In genomic region chr3:114690896-114691295, GRCh38 we compare ENCODE assay signal across 19 cellular contexts.
"Had no signal": no experiment of that assay in that cellular context is flagged by ENCODE, and none has a peak within 500 bp of the region (broad histone marks: within the 10 kb centered on the region; RNA-seq: fewer than 3 reads in every experiment).

No MANE protein-coding gene starts in this region.

- ATAC-seq: effector memory CD8-positive, alpha-beta T cell; left ventricle myocardium superior; lower lobe of right lung; natural killer cell; right cardiac atrium; stimulated activated naive B cell treated with anti-CD40 and anti-IgM and Interleukin-4, amounts not matched to agents 10 μg/mL and 1 μg/mL and 100 μg/mL, for 72 hours had no signal

- H3K4me3 ChIP-seq: coronary artery, lower lobe of right lung, ovary, psoas muscle, sigmoid colon, thoracic aorta, tibial nerve, upper lobe of left lung had no signal

- H3K27me3 ChIP-seq: ovary, sigmoid colon, tibial nerve, upper lobe of left lung had no signal

- H3K4me1 ChIP-seq: sigmoid colon had no signal

- H3K36me3 ChIP-seq: ovary, sigmoid colon, thoracic aorta, upper lobe of left lung had no signal

- DNase-seq: effector memory CD8-positive, alpha-beta T cell; erythroblast; head of caudate nucleus; left ventricle myocardium superior; lower lobe of right lung; natural killer cell; occipital lobe; ovary; posterior cingulate gyrus; psoas muscle; right cardiac atrium; sigmoid colon; stimulated activated CD4-positive, alpha-beta T cell treated with anti-CD3 and anti-CD28 coated beads, Interleukin-15, amount 100 ng/mL, for 24 hours; stimulated activated CD4-positive, alpha-beta T cell treated with anti-CD3 and anti-CD28 coated beads, Interleukin-2, amount 100 ng/mL, for 48 hours; stimulated activated naive B cell treated with anti-CD40 and anti-IgM and Interleukin-4, amounts not matched to agents 10 μg/mL and 1 μg/mL and 100 μg/mL, for 72 hours; upper lobe of left lung had no signal

- H3K9me3 ChIP-seq: lower lobe of right lung, ovary, psoas muscle, sigmoid colon, thoracic aorta, tibial nerve, upper lobe of left lung had no signal

- H3K27ac ChIP-seq: coronary artery, lower lobe of right lung, ovary, psoas muscle, sigmoid colon, thoracic aorta, tibial nerve, upper lobe of left lung had no signal
